In genomic region chr5:63596254-63596653, GRCh38 we compare ENCODE assay signal across 29 cellular contexts.
"Had no signal": no experiment of that assay in that cellular context is flagged by ENCODE, and none has a peak within 500 bp of the region (broad histone marks: within the 10 kb centered on the region; RNA-seq: fewer than 3 reads in every experiment).

No MANE protein-coding gene starts in this region.

- H3K27ac Mint-ChIP-seq: activated B cell treated with CpG ODN at 0.5 μM for 24 hours; activated CD8-positive, alpha-beta T cell treated with anti-CD3 and anti-CD28 coated beads for 36 hours; activated naive CD4-positive, alpha-beta T cell treated with anti-CD3 and anti-CD28 coated beads for 36 hours; activated naive CD4-positive, alpha-beta T cell treated with anti-CD3 and anti-CD28 coated beads, Interleukin-2, amount 50 U/mL, for 24 hours; activated naive CD8-positive, alpha-beta T cell treated with anti-CD3 and anti-CD28 coated beads for 36 hours; activated naive CD8-positive, alpha-beta T cell treated with anti-CD3 and anti-CD28 coated beads, Interleukin-2, amount 50 U/mL, for 24 hours; activated T-helper 1 cell treated with anti-CD3 and anti-CD28 coated beads, Interleukin-12 subunit alpha, Interleukin-12 subunit beta, Interleukin-2, Interleukin-4 antibody, amounts not matched to agents 30 ng/mL and 10 ng/mL and 1 ng/mL, durations not matched to agents 14 hours and 24 hours and 36 hours; activated T-helper 2 cell treated with anti-CD3 and anti-CD28 coated beads, Interferon-gamma antibody, Interleukin-2, Interleukin-4, amounts not matched to agents 10 μg/mL and 5 μg/mL and 100 μg/mL, durations not matched to agents 14 hours and 24 hours and 36 hours had no signal

- H3K27me3 ChIP-seq: adrenal gland, body of pancreas, cardiac muscle cell, colonic mucosa had no signal

- H3K27ac ChIP-seq: adrenal gland, body of pancreas, cardiac muscle cell, colonic mucosa, VCaP had no signal

- H3K9me3 ChIP-seq: adrenal gland, body of pancreas, colonic mucosa had no signal

- H3K36me3 Mint-ChIP-seq: activated naive CD4-positive, alpha-beta T cell treated with anti-CD3 and anti-CD28 coated beads, Interleukin-2, amount 50 U/mL, for 24 hours; activated naive CD8-positive, alpha-beta T cell treated with anti-CD3 and anti-CD28 coated beads for 36 hours had no signal

- H3K36me3 ChIP-seq: adrenal gland, cardiac muscle cell, colonic mucosa had no signal

- ATAC-seq: activated CD4-positive, CD25-positive, alpha-beta regulatory T cell treated with anti-CD3 and anti-CD28 coated beads, Interleukin-2, amount 50 U/mL, for 24 hours; activated CD8-positive, alpha-beta T cell treated with anti-CD3 and anti-CD28 coated beads for 36 hours; activated naive CD8-positive, alpha-beta T cell treated with anti-CD3 and anti-CD28 coated beads, Interleukin-2, amount 50 U/mL, for 24 hours; activated T-cell treated with anti-CD3 and anti-CD28 coated beads, Interleukin-2, amount 50 U/mL, for 4 hours; body of pancreas; esophagus mucosa had no signal

- DNase-seq: activated B cell treated with CpG ODN at 0.5 μM for 24 hours; activated CD4-positive, alpha-beta T cell treated with anti-CD3 and anti-CD28 coated beads for 48 hours; activated CD4-positive, alpha-beta T cell treated with anti-CD3 and anti-CD28 coated beads, Interleukin-2, amount 50 U/mL, for 1 hour; activated CD4-positive, alpha-beta T cell treated with anti-CD3 and anti-CD28 coated beads, Interleukin-2, amount 50 U/mL, for 48 hours; activated CD8-positive, alpha-beta memory T cell treated with anti-CD3 and anti-CD28 coated beads for 24 hours; activated CD8-positive, alpha-beta T cell treated with anti-CD3 and anti-CD28 coated beads for 36 hours; activated effector memory CD4-positive, alpha-beta T cell treated with anti-CD3 and anti-CD28 coated beads, Interleukin-2, amount 50 U/mL, for 16 hours; activated naive CD4-positive, alpha-beta T cell treated with anti-CD3 and anti-CD28 coated beads for 36 hours; activated naive CD8-positive, alpha-beta T cell treated with anti-CD3 and anti-CD28 coated beads for 36 hours; activated naive CD8-positive, alpha-beta T cell treated with anti-CD3 and anti-CD28 coated beads, Interleukin-2, amount 50 U/mL, for 24 hours; activated T-cell treated with anti-CD3 and anti-CD28 coated beads, Interleukin-2, amount 50 U/mL, for 4 hours; adrenal gland; amygdala; aorta; body of pancreas; central memory CD4-positive, alpha-beta T cell; cerebellar nuclear complex; colonic mucosa; effector CD8-positive, alpha-beta T cell; foreskin fibroblast; head of caudate nucleus; T-helper 2 cell had no signal

- H3K4me3 ChIP-seq: adrenal gland, body of pancreas, cardiac muscle cell, colonic mucosa had no signal

- H3K27me3 Mint-ChIP-seq: activated B cell treated with CpG ODN at 0.5 μM for 24 hours; activated CD8-positive, alpha-beta T cell treated with anti-CD3 and anti-CD28 coated beads for 36 hours; activated naive CD4-positive, alpha-beta T cell treated with anti-CD3 and anti-CD28 coated beads, Interleukin-2, amount 50 U/mL, for 24 hours; activated naive CD8-positive, alpha-beta T cell treated with anti-CD3 and anti-CD28 coated beads for 36 hours; activated naive CD8-positive, alpha-beta T cell treated with anti-CD3 and anti-CD28 coated beads, Interleukin-2, amount 50 U/mL, for 24 hours had no signal

- H3K4me1 ChIP-seq: adrenal gland, body of pancreas, colonic mucosa had no signal

- H3K4me3 Mint-ChIP-seq: activated B cell treated with CpG ODN at 0.5 μM for 24 hours; activated CD8-positive, alpha-beta T cell treated with anti-CD3 and anti-CD28 coated beads for 36 hours; activated naive CD4-positive, alpha-beta T cell treated with anti-CD3 and anti-CD28 coated beads for 36 hours; activated naive CD4-positive, alpha-beta T cell treated with anti-CD3 and anti-CD28 coated beads, Interleukin-2, amount 50 U/mL, for 24 hours; activated naive CD8-positive, alpha-beta T cell treated with anti-CD3 and anti-CD28 coated beads for 36 hours; activated naive CD8-positive, alpha-beta T cell treated with anti-CD3 and anti-CD28 coated beads, Interleukin-2, amount 50 U/mL, for 24 hours; activated T-cell treated with anti-CD3 and anti-CD28 coated beads, Interleukin-2, amount 50 U/mL, for 4 hours; activated T-helper 1 cell treated with anti-CD3 and anti-CD28 coated beads, Interleukin-12 subunit alpha, Interleukin-12 subunit beta, Interleukin-2, Interleukin-4 antibody, amounts not matched to agents 30 ng/mL and 10 ng/mL and 1 ng/mL, durations not matched to agents 14 hours and 24 hours and 36 hours had no signal

- H3K4me1 Mint-ChIP-seq: activated B cell treated with CpG ODN at 0.5 μM for 24 hours; activated naive CD4-positive, alpha-beta T cell treated with anti-CD3 and anti-CD28 coated beads, Interleukin-2, amount 50 U/mL, for 24 hours; activated naive CD8-positive, alpha-beta T cell treated with anti-CD3 and anti-CD28 coated beads for 36 hours; activated naive CD8-positive, alpha-beta T cell treated with anti-CD3 and anti-CD28 coated beads, Interleukin-2, amount 50 U/mL, for 24 hours had no signal
